In genomic region chr17:46399993-46400392, GRCh38 we compare ENCODE assay signal across 8 cellular contexts. TPM values are rescaled to one million over a fixed set of nuclear protein-coding genes. Genes with fewer than 3 reads are reported as not detected.
A peak's percentile ranks its signal among the peaks of the same experiment; 100 is the strongest.
DNase-seq lines count a peak whose midpoint lies in the region; ATAC-seq, FAIRE-seq and TF ChIP-seq lines count a peak whose summit lies in the region.
"Not testable (repeated sequence)": the region's sequence is repeated elsewhere in the genome, so short reads cannot be mapped to it uniquely, and the experiment has no call there.

No MANE protein-coding gene starts in this region.

- H3K4me2 ChIP-seq in K562 (ENCODE audit: insufficient read depth, low read length); keratinocyte (ENCODE audit: control insufficient read depth, extremely low read depth, insufficient read depth, low read depth, low read length): not testable (repeated sequence)

- TF ChIP-seq CTCF in K562 (IDR thresholded peaks at IDR 0.05 in 2 of 3, conservative IDR thresholded peaks at IDR 0.05 in 1 of 3; ENCODE audit: insufficient read depth in 2 of 3, low read depth in 1 of 3, low read length in 3 of 3); keratinocyte (optimal IDR thresholded peaks at IDR 0.05 in 1 of 3, IDR thresholded peaks at IDR 0.05 in 1 of 3, conservative IDR thresholded peaks at IDR 0.05 in 1 of 3; ENCODE audit: extremely low read depth in 1 of 3, insufficient read depth in 2 of 3, low read length in 3 of 3); lower lobe of right lung (IDR thresholded peaks at IDR 0.05); spleen (IDR thresholded peaks at IDR 0.05 in 8 of 11, conservative IDR thresholded peaks at IDR 0.05 in 3 of 11); upper lobe of left lung (IDR thresholded peaks at IDR 0.05): not testable (repeated sequence)

- not testable (repeated sequence) for H3K79me2 ChIP-seq in K562 (ENCODE audit: control insufficient read depth, insufficient read depth, low read length); keratinocyte (ENCODE audit: control insufficient read depth, insufficient read depth, low read length)

- FAIRE-seq in K562 (lab: Jason Lieb, UNC): not testable (repeated sequence)
- FAIRE-seq in keratinocyte (lab: Jason Lieb, UNC): peak; percentile 79
- FAIRE-seq in urothelium cell line (lab: Jason Lieb, UNC): peak; percentile 90

- CTCF ChIA-PET in K562 (lab: Yijun Ruan, JAX; ENCODE audit: low intra/inter-chr PET ratio): not testable (repeated sequence)

- H3K36me3 ChIP-seq in K562 (ENCODE audit: control insufficient read depth, insufficient read depth, low read length); keratinocyte (ENCODE audit: control insufficient read depth in 2 of 2, extremely low read depth in 1 of 2, insufficient read depth in 2 of 2, low read length in 2 of 2); lower lobe of right lung; spleen; upper lobe of left lung: not testable (repeated sequence)

- TF ChIP-seq POLR2A in K562 (conservative IDR thresholded peaks at IDR 0.05); spleen (IDR thresholded peaks at IDR 0.05); upper lobe of left lung (IDR thresholded peaks at IDR 0.05): not testable (repeated sequence)

- intact Hi-C loops in K562 (cut with micrococcal nuclease); Right ventricle myocardium inferior (cut with DNase I); lower lobe of right lung (cut with DNase I); spleen (cut with DNase I; ENCODE audit: low total_unique reads): not testable (repeated sequence)

- H3K4me3 ChIP-seq in K562; keratinocyte (ENCODE audit: control insufficient read depth in 2 of 3, extremely low read depth in 1 of 3, insufficient read depth in 2 of 3, low read depth in 1 of 3, low read length in 3 of 3); lower lobe of right lung; spleen; upper lobe of left lung: not testable (repeated sequence)

- no CpG with 5 or more reads among the region's 9 CpGs for WGBS in K562 (ENCODE audit: insufficient coverage, low coverage, missing lambda C conversion rate)
- 96 to 100% (median 100%) methylated on average over 4 of the region's 9 CpGs; no CpG with 5 or more reads in 2 of the 5 donors for WGBS in spleen, 5 donors
- no CpG with 5 or more reads among the region's 9 CpGs for WGBS in upper lobe of left lung, 2 donors

- DNase-seq in activated effector memory CD4-positive, alpha-beta T cell treated with anti-CD3 and anti-CD28 coated beads, Interleukin-2, amount 50 U/mL, for 16 hours: peak; percentile 28
- not testable (repeated sequence) for DNase-seq in K562 (ENCODE audit: extremely low read depth in 1 of 4, low spot score in 3 of 4); keratinocyte (ENCODE audit: low read depth, low spot score); upper lobe of left lung; urothelium cell line (ENCODE audit: low spot score)
- peak; percentile 39 for DNase-seq in Right ventricle myocardium inferior (ENCODE audit: missing footprints)
- DNase-seq in lower lobe of right lung: peak; percentile 6
- peak; percentile 11 for DNase-seq in spleen

- TF ChIP-seq RAD21 in K562 (CRISPR knock-in tag; conservative IDR thresholded peaks at IDR 0.05 in 1 of 2, IDR thresholded peaks at IDR 0.05 in 1 of 2): not testable (repeated sequence)

- in situ Hi-C loops in K562 (cut with MboI): not testable (repeated sequence)

- BruUV-seq in K562 (replicated peaks; lab: Mats Ljungman, UMichigan): not testable (repeated sequence)

- POLR2A ChIA-PET in K562 (lab: Yijun Ruan, JAX): not testable (repeated sequence)

- H3K9me3 ChIP-seq in K562 (replicated peaks; ENCODE audit: control insufficient read depth, insufficient read depth, low read depth, low read length); keratinocyte (ENCODE audit: control insufficient read depth, low read depth, low read length); lower lobe of right lung; spleen; upper lobe of left lung: not testable (repeated sequence)

- TF ChIP-seq EP300 in K562 (IDR thresholded peaks at IDR 0.05; ENCODE audit: low read length); upper lobe of left lung (IDR thresholded peaks at IDR 0.05): not testable (repeated sequence)

- not testable (repeated sequence) for H3K9me1 ChIP-seq in K562 (ENCODE audit: control insufficient read depth, insufficient read depth, low read length); keratinocyte (ENCODE audit: control insufficient read depth, extremely low read depth, insufficient read depth, low read length)

- H2AFZ ChIP-seq in K562 (ENCODE audit: low read depth, low read length); keratinocyte (ENCODE audit: control insufficient read depth, low read length): not testable (repeated sequence)

- H3K27me3 ChIP-seq in K562 (ENCODE audit: control insufficient read depth in 2 of 2, insufficient read depth in 2 of 2, low read length in 2 of 2); keratinocyte (ENCODE audit: control insufficient read depth, extremely low read depth, insufficient read depth, low read length); lower lobe of right lung (ENCODE audit: low read depth); spleen (replicated peaks in 1 of 7); upper lobe of left lung: not testable (repeated sequence)

- H3K9ac ChIP-seq in K562 (ENCODE audit: insufficient read depth in 1 of 2, low read depth in 2 of 2, low read length in 2 of 2); keratinocyte (ENCODE audit: control insufficient read depth, extremely low read depth, insufficient read depth, low read length): not testable (repeated sequence)

- H3K4me1 ChIP-seq in K562 (replicated peaks in 1 of 2; ENCODE audit: control insufficient read depth in 2 of 2, insufficient read depth in 2 of 2, low read length in 2 of 2); keratinocyte (ENCODE audit: control insufficient read depth, extremely low read depth, insufficient read depth, low read length); lower lobe of right lung; spleen; upper lobe of left lung: not testable (repeated sequence)

- ATAC-seq in K562 (0 out of 3 replicates have a peak, but pooled peaks have one; percentile 27), Right ventricle myocardium inferior (peak; percentile 44), lower lobe of right lung (peak in 1 of 2 donors; percentile 57), upper lobe of left lung (ENCODE audit: low FRiP score in 2 of 2) (peak; percentile 36 to 40)

- dilution Hi-C loops in keratinocyte (cut with MboI; ENCODE audit: extremely low pct_ligation_motif_present, low sequenced_read_pairs): not testable (repeated sequence)

- not testable (repeated sequence) for H4K20me1 ChIP-seq in K562 (replicated peaks; ENCODE audit: control insufficient read depth, insufficient read depth, low read length); keratinocyte (ENCODE audit: control insufficient read depth, extremely low read depth, insufficient read depth, low read length)

- not testable (repeated sequence) for H3K27ac ChIP-seq in K562 (ENCODE audit: extremely low read depth, low read depth, low read length); keratinocyte (ENCODE audit: control insufficient read depth, insufficient read depth, low read length); lower lobe of right lung; spleen; upper lobe of left lung

RNA-seq across cellular contexts. Expression of gene ARL17B, which starts 38.4 kb away (rescaled TPM):
- total RNA-seq in K562 (2011; cell fraction: chromatin; rRNA removed; ENCODE audit: low replicate concordance): 15.3 and 31.1 TPM in 2 replicates
- total RNA-seq in K562 (2011; cell fraction: nucleolus; rRNA removed): 6.5 and 8.8 TPM in 2 replicates
- total RNA-seq in K562 (2011; cell fraction: nucleoplasm; rRNA removed): 11.1 and 13.6 TPM in 2 replicates
- total RNA-seq in K562 (2014; rRNA removed): 4.4 and 8.2 TPM in 2 replicates
- total RNA-seq in K562 (2014; rRNA removed; fragmentation: Illumina TruSeq; extraction: Trizol): 5.0 and 6.2 TPM in 2 replicates
- 4.0 and 4.5 TPM in 2 replicates for total RNA-seq in K562 (2015; rRNA removed; fragmentation: Illumina TruSeq; extraction: Trizol)
- 11.9 and 12.1 TPM in 2 replicates for total RNA-seq in K562 (2021)
- 5.7 and 8.4 TPM in 2 replicates for polyA plus RNA-seq in K562 (2011; rRNA removed)
- polyA plus RNA-seq in K562 (2011; cell fraction: cytosol; rRNA removed): 1.4 and 2.4 TPM in 2 replicates
- polyA plus RNA-seq in K562 (2011; cell fraction: nucleus; rRNA removed): 13.0 and 14.0 TPM in 2 replicates
- polyA plus RNA-seq in K562 (2012): 2.6 and 10.0 TPM in 2 replicates
- polyA plus RNA-seq in K562 (2014; fragmentation: Illumina TruSeq; extraction: Trizol): 3.4 and 7.2 TPM in 2 replicates
- polyA plus RNA-seq in K562 (2014; fragmentation: Nextera tagmentation; extraction: Ambion mirVana): 10 to 100 TPM; 19.3 to 24.2 TPM
- 7.0 and 14.5 TPM in 2 replicates for polyA plus RNA-seq in K562 (2014; rRNA removed)
- polyA minus RNA-seq in K562 (2011; rRNA and poly(A)+ RNA removed): 3.3 and 4.0 TPM in 2 replicates
- 1.1 and 4.6 TPM in 2 replicates for polyA minus RNA-seq in K562 (2011; cell fraction: cytosol; rRNA and poly(A)+ RNA removed)
- 3.9 and 5.1 TPM in 2 replicates for polyA minus RNA-seq in K562 (2011; cell fraction: nucleus; rRNA and poly(A)+ RNA removed)
- 14.9 TPM for total RNA-seq in Right ventricle myocardium inferior
- 6.7 to 10.6 TPM (median 9.7 TPM) in 3 replicates for polyA plus RNA-seq in keratinocyte
- polyA plus RNA-seq in keratinocyte (2011; ENCODE audit: low read depth): 3.7 TPM
- polyA plus RNA-seq in keratinocyte (2011; cell fraction: cytosol; rRNA removed): 4.2 and 4.7 TPM in 2 replicates
- 5.9 and 15.6 TPM in 2 replicates for polyA plus RNA-seq in keratinocyte (2011; cell fraction: nucleus; rRNA removed)
- 2.5 and 8.8 TPM in 2 replicates for polyA plus RNA-seq in keratinocyte (2012; ENCODE audit: low replicate concordance)
- polyA minus RNA-seq in keratinocyte: 1.9 to 2.5 TPM (median 2.0 TPM) in 3 replicates
- polyA minus RNA-seq in keratinocyte (2011; cell fraction: cytosol; rRNA and poly(A)+ RNA removed): not detected
- 0.84 and 5.0 TPM in 2 replicates for polyA minus RNA-seq in keratinocyte (2011; cell fraction: nucleus; rRNA and poly(A)+ RNA removed)
- total RNA-seq in lower lobe of right lung: 29.3 TPM
- total RNA-seq in spleen: 10 to 100 TPM; 15.0 to 43.8 (median 29.5) TPM
- polyA plus RNA-seq in spleen: 10 to 100 TPM in 1 of 3 donors, 1 to 10 TPM in 2; 7.9 to 13.2 (median 8.1) TPM
- total RNA-seq in upper lobe of left lung: 10 to 100 TPM in 5 of 6 donors, 1 to 10 TPM in 1; 7.8 to 47.1 (median 21.6) TPM
